10 cellular contexts compared by ENCODE assay signal in genomic region chr18:58288922-58289797, GRCh38.
DNase-seq lines count a peak whose midpoint lies in the region; ATAC-seq and TF ChIP-seq lines count a peak whose summit lies in the region.
"Had no signal": no experiment of that assay in that cellular context is flagged by ENCODE, and none has a peak within 500 bp of the region (broad histone marks: within the 10 kb centered on the region; RNA-seq: fewer than 3 reads in every experiment).

No MANE protein-coding gene starts in this region.

- peaks cover 0 to 14% (median 3%) of the 10 kb centered on the region in 4 donors for H3K4me1 ChIP-seq in Peyer's patch

- H3K27ac ChIP-seq in Peyer's patch: no peak overlapping the region
- H3K27ac ChIP-seq: cardiac muscle cell, HL-60 had no signal

- no peaks in the 10 kb centered on the region for H3K9me3 ChIP-seq in Peyer's patch

- TF ChIP-seq POLR2A in Peyer's patch (IDR thresholded peaks at IDR 0.05): no peak

- peak overlapping the region; percentile 3; the same call in 1 of the 2 replicates for H3K4me3 ChIP-seq in GM06990 (replicated peaks; ENCODE audit: low read depth, low read length)
- no peak overlapping the region for H3K4me3 ChIP-seq in Peyer's patch
- H3K4me3 ChIP-seq: cardiac muscle cell had no signal

- H3K27me3 ChIP-seq in GM06990 (replicated peaks; ENCODE audit: control insufficient read depth, insufficient read depth, low read length) (no peaks in the 10 kb centered on the region), Peyer's patch (no peaks in the 10 kb centered on the region)
- H3K27me3 ChIP-seq: cardiac muscle cell had no signal

- TF ChIP-seq CTCF in GM06990 (IDR thresholded peaks at IDR 0.05; ENCODE audit: insufficient read depth, low read length, poor library complexity, severe bottlenecking) (no peak), Peyer's patch (IDR thresholded peaks at IDR 0.05) (no peak)

- H3K36me3 ChIP-seq in GM06990 (ENCODE audit: control insufficient read depth, insufficient read depth, low read length): no peaks in the 10 kb centered on the region
- no peaks in the 10 kb centered on the region for H3K36me3 ChIP-seq in Peyer's patch
- H3K36me3 ChIP-seq: cardiac muscle cell had no signal

- DNase-seq in GM06990 (ENCODE audit: extremely low read depth, insufficient read length) (peak; percentile 73), NCI-H128 (lab: John Stamatoyannopoulos, UW; ENCODE audit: unreplicated experiment) (peak; percentile 20), glomerular visceral epithelial cell (ENCODE audit: extremely low spot score) (peak; percentile 78), RPMI8226 (no peak), NCI-H82 (lab: John Stamatoyannopoulos, UW) (no peak), Peyer's patch (no peak)

- peak; percentile 82 for ATAC-seq in GM21717 (IDR thresholded peaks at IDR 0.05; ENCODE audit: unreplicated experiment)
- ATAC-seq in GM21447 (IDR thresholded peaks at IDR 0.05; ENCODE audit: unreplicated experiment): no peak

Comparison
In these comparisons a context has a peak if more than half of its experiments do, and no peak if none do; other contexts are left out.
1. DNase-seq: peak in GM06990 (single experiment), NCI-H128 (single experiment) and glomerular visceral epithelial cell (single experiment); none in RPMI8226 (single experiment), NCI-H82 (single experiment) and Peyer's patch (0 of 3).